35 cellular contexts compared by ENCODE assay signal in genomic region chr14:77478029-77478428, GRCh38. TPM values are rescaled to one million over a fixed set of nuclear protein-coding genes. Genes with fewer than 3 reads are reported as not detected.
"Had no signal": no experiment of that assay in that cellular context is flagged by ENCODE, and none has a peak within 500 bp of the region (broad histone marks: within the 10 kb centered on the region; RNA-seq: fewer than 3 reads in every experiment).

No MANE protein-coding gene starts in this region.

- H3K27me3 ChIP-seq: adrenal gland, ascending aorta, breast epithelium, cardiac muscle cell, colonic mucosa, dorsolateral prefrontal cortex, esophagus muscularis mucosa, gastrocnemius medialis, heart left ventricle had no signal

- H3K4me3 ChIP-seq: adrenal gland, ascending aorta, breast epithelium, cardiac muscle cell, colonic mucosa, dorsolateral prefrontal cortex, esophagus muscularis mucosa, gastrocnemius medialis, heart left ventricle had no signal

- H3K36me3 ChIP-seq: adrenal gland, ascending aorta, breast epithelium, cardiac muscle cell, colonic mucosa, esophagus muscularis mucosa, gastrocnemius medialis, heart left ventricle, WERI-Rb-1 had no signal

- H3K27ac ChIP-seq: adrenal gland, ascending aorta, breast epithelium, cardiac muscle cell, colonic mucosa, dorsolateral prefrontal cortex, esophagus muscularis mucosa, foreskin keratinocyte, gastrocnemius medialis, heart left ventricle, WERI-Rb-1 had no signal

- DNase-seq: activated CD4-positive, alpha-beta memory T cell treated with anti-CD3 and anti-CD28 coated beads for 36 hours; activated CD4-positive, alpha-beta T cell treated with anti-CD3 and anti-CD28 coated beads for 36 hours; activated CD4-positive, alpha-beta T cell treated with anti-CD3 and anti-CD28 coated beads, Interleukin-2, amount 10 ng/mL, durations not matched to agents 24 days and 14 days; activated CD4-positive, CD25-positive, alpha-beta regulatory T cell; activated CD4-positive, CD25-positive, alpha-beta regulatory T cell treated with anti-CD3 and anti-CD28 coated beads, Interleukin-2, amount 50 U/mL, for 72 hours; activated CD8-positive, alpha-beta memory T cell treated with anti-CD3 and anti-CD28 coated beads, Interleukin-2, amount 10 ng/mL, durations not matched to agents 7 days and 5 days; activated CD8-positive, alpha-beta memory T cell treated with anti-CD3 and anti-CD28 coated beads, Interleukin-2, amount 50 U/mL, for 4 hours; activated CD8-positive, alpha-beta T cell treated with anti-CD3 and anti-CD28 coated beads, Interleukin-2, amount 10 ng/mL, durations not matched to agents 7 days and 5 days; activated naive CD4-positive, alpha-beta T cell treated with anti-CD3 and anti-CD28 coated beads for 36 hours; activated naive CD8-positive, alpha-beta T cell treated with anti-CD3 and anti-CD28 coated beads for 36 hours; activated naive CD8-positive, alpha-beta T cell treated with anti-CD3 and anti-CD28 coated beads, Interleukin-2, amount 50 U/mL, for 24 hours; activated T-cell treated with anti-CD3 and anti-CD28 coated beads, Interleukin-2, amount 50 U/mL, for 1 hour; activated T-cell treated with anti-CD3 and anti-CD28 coated beads, Interleukin-2, amount 50 U/mL, for 48 hours; adrenal gland; amygdala; central memory CD4-positive, alpha-beta T cell; cerebellar nuclear complex; colonic mucosa; effector memory CD4-positive, alpha-beta T cell; erythroblast; foreskin keratinocyte; gastrocnemius medialis; glutamatergic neuron; heart left ventricle; T-helper 1 cell; T-helper 17 cell; T1000; WERI-Rb-1 had no signal

- H3K4me1 ChIP-seq: adrenal gland, ascending aorta, breast epithelium, colonic mucosa, esophagus muscularis mucosa, foreskin keratinocyte, gastrocnemius medialis had no signal

- H3K9me3 ChIP-seq: adrenal gland, ascending aorta, breast epithelium, colonic mucosa, esophagus muscularis mucosa, gastrocnemius medialis, heart left ventricle had no signal

RNA-seq across cellular contexts. Expression of gene ISM2, which starts 20.6 kb away (rescaled TPM):
- total RNA-seq: activated CD4-positive, alpha-beta memory T cell treated with anti-CD3 and anti-CD28 coated beads for 36 hours; activated CD8-positive, alpha-beta memory T cell treated with anti-CD3 and anti-CD28 coated beads for 36 hours; activated CD8-positive, alpha-beta memory T cell treated with anti-CD3 and anti-CD28 coated beads, Interleukin-2, amount 10 ng/mL, durations not matched to agents 7 days and 5 days; activated CD8-positive, alpha-beta T cell treated with anti-CD3 and anti-CD28 coated beads, Interleukin-2, amount 10 ng/mL, durations not matched to agents 7 days and 5 days; activated naive CD4-positive, alpha-beta T cell treated with anti-CD3 and anti-CD28 coated beads for 36 hours; activated T-helper 2 cell treated with anti-CD3 and anti-CD28 coated beads, Interferon-gamma antibody, Interleukin-2, Interleukin-4, amounts not matched to agents 10 μg/mL and 5 μg/mL and 100 μg/mL, durations not matched to agents 14 hours and 24 hours and 36 hours; ascending aorta; gastrocnemius medialis; T-helper 17 cell had no signal
- polyA plus RNA-seq: cardiac muscle cell, heart left ventricle had no signal

RNA-seq across cellular contexts. Expression of gene NOXRED1, which starts 54.7 kb away (rescaled TPM):
- total RNA-seq: ascending aorta, gastrocnemius medialis had no signal
- polyA plus RNA-seq: cardiac muscle cell, heart left ventricle had no signal
